Comparison of ENCODE assay signal across 21 cellular contexts in the genomic region with DNA sequence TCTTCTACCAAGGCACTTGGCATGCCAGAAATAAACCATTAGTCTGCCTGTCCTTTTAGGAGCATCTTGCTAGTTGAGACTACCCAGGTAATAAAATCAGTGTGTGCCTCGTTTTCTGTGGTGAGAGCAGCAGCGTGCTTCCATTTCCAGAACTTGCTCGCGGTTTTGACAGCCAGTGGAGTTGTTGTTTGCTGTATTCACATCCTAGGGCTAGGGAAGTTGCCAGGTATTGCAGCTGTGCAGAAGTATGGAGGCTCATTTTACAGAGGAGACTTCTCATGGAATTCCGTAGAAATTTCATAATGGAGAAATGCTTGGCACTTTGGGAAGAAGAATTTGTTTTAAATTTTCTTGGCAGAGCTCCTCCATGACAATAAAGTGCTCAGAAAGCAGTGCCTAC.
"Had no signal": no experiment of that assay in that cellular context is flagged by ENCODE, and none has a peak within 500 bp of the region (broad histone marks: within the 10 kb centered on the region; RNA-seq: fewer than 3 reads in every experiment).

No MANE protein-coding gene starts in this region.

- ATAC-seq: left colon; naive thymus-derived CD4-positive, alpha-beta T cell; stimulated activated memory B cell treated with anti-CD40 and anti-IgM and Interleukin-4, amounts not matched to agents 10 μg/mL and 1 μg/mL and 100 μg/mL, for 72 hours; upper lobe of right lung had no signal

- DNase-seq: activated CD4-positive, alpha-beta T cell treated with anti-CD3 and anti-CD28 coated beads for 4 hours; activated CD4-positive, alpha-beta T cell treated with anti-CD3 and anti-CD28 coated beads, Interleukin-2, amount 50 U/mL, for 4 hours; activated effector memory CD4-positive, alpha-beta T cell treated with Interleukin-2 at 50 U/mL for 16 hours; activated naive CD4-positive, alpha-beta T cell treated with Interleukin-2 at 50 U/mL for 16 hours; effector CD4-positive, alpha-beta T cell; esophagus squamous epithelium; hippocampal formation; immature natural killer cell; kidney; left colon; naive thymus-derived CD4-positive, alpha-beta T cell; occipital lobe; right cardiac atrium; small intestine; stimulated activated CD4-positive, alpha-beta T cell treated with anti-CD3 and anti-CD28 coated beads, Interleukin-4, amount 100 ng/mL, for 24 hours; stomach; T-helper 9 cell; tibial artery; upper lobe of right lung had no signal

- H3K4me3 ChIP-seq: esophagus squamous epithelium, stomach, suprapubic skin, tibial artery, upper lobe of right lung had no signal
